9 cellular contexts compared by ENCODE assay signal in genomic region chrX:63784346-63784901, GRCh38. TPM values are rescaled to one million over a fixed set of nuclear protein-coding genes. Genes with fewer than 3 reads are reported as not detected.
DNase-seq lines count a peak whose midpoint lies in the region; ATAC-seq and TF ChIP-seq lines count a peak whose summit lies in the region.
"Had no signal": no experiment of that assay in that cellular context is flagged by ENCODE, and none has a peak within 500 bp of the region (broad histone marks: within the 10 kb centered on the region; RNA-seq: fewer than 3 reads in every experiment).

No MANE protein-coding gene starts in this region.

- peaks cover 8 to 18% (median 13%) of the 10 kb centered on the region in 5 experiments for H3K9me3 Mint-ChIP-seq in brain

- H3K36me3 ChIP-seq in HAP-1 (replicated peaks) = no peaks in the 10 kb centered on the region

- no peaks in the 10 kb centered on the region; the same call in 1 of the 2 replicates for H3K27me3 ChIP-seq in HAP-1 (ENCODE audit: low read depth)

- DNase-seq in iPS-NIHi11 (ENCODE audit: low spot score) (peak; percentile 5), skeletal muscle cell (ENCODE audit: low read depth) (no peak), HAP-1 (ENCODE audit: low spot score in 2 of 2) (no peak), COLO668 (lab: John Stamatoyannopoulos, UW; ENCODE audit: unreplicated experiment) (no peak), AG08395 (ENCODE audit: low spot score) (no peak)

- no peak for ATAC-seq in esophagus mucosa

- peaks cover 9% of the 10 kb centered on the region for H3K36me3 Mint-ChIP-seq in brain
- H3K36me3 Mint-ChIP-seq: IgD-negative memory B cell had no signal

- in situ Hi-C loops in HAP-1 (cut with MboI; ENCODE audit: low sequenced_read_pairs) = no loop called here

- no peaks in the 10 kb centered on the region for H3K9me3 ChIP-seq in HAP-1

- peaks cover 31% of the 10 kb centered on the region for H3K4me1 Mint-ChIP-seq in brain
- H3K4me1 Mint-ChIP-seq: IgD-negative memory B cell had no signal

- H3K4me3 ChIP-seq in GM12875 (ENCODE audit: low read depth, low read length) (peak overlapping the region; percentile 53), skeletal muscle cell (ENCODE audit: low read depth, low read length) (peak overlapping the region; percentile 42), HAP-1 (no peak overlapping the region)

- peak overlapping the region; percentile 84 to 93 (median 87) for H3K4me3 Mint-ChIP-seq in brain

- H3K27ac Mint-ChIP-seq in brain = peak overlapping the region; percentile 94 to 97 (median 94)
- H3K27ac Mint-ChIP-seq: IgD-negative memory B cell had no signal

- H3K4me1 ChIP-seq in HAP-1 = no peaks in the 10 kb centered on the region

- no peak for TF ChIP-seq CTCF in GM12875 (IDR thresholded peaks at IDR 0.05; ENCODE audit: borderline replicate concordance, insufficient read depth, low read depth, low read length)
- TF ChIP-seq CTCF in brain (conservative IDR thresholded peaks at IDR 0.05) = no peak

- H3K27me3 Mint-ChIP-seq in brain = no peaks in the 10 kb centered on the region
- H3K27me3 Mint-ChIP-seq: IgD-negative memory B cell had no signal

RNA-seq across cellular contexts. Expression of gene ARHGEF9, which starts 0.6 kb away (rescaled TPM):
- polyA plus RNA-seq in brain (ENCODE audit: insufficient read depth, low read depth, low replicate concordance) = 26.0 TPM
- total RNA-seq in esophagus mucosa = 14.6 TPM
